Comparison of ENCODE assay signal across 16 cellular contexts in genomic region chr4:64670647-64671046, GRCh38.
DNase-seq lines count a peak whose midpoint lies in the region; ATAC-seq and TF ChIP-seq lines count a peak whose summit lies in the region.
"Had no signal": no experiment of that assay in that cellular context is flagged by ENCODE, and none has a peak within 500 bp of the region (broad histone marks: within the 10 kb centered on the region; RNA-seq: fewer than 3 reads in every experiment).

No MANE protein-coding gene starts in this region.

- H2AFZ ChIP-seq in DND-41 (ENCODE audit: low read depth, low read length) (no peak overlapping the region), neuronal stem cell (ENCODE audit: low read length) (no peak overlapping the region)

- H3K27me3 ChIP-seq in DND-41 (ENCODE audit: insufficient read depth, low read length, poor library complexity) = no peaks in the 10 kb centered on the region
- no peaks in the 10 kb centered on the region for H3K27me3 ChIP-seq in neuronal stem cell (ENCODE audit: control insufficient read depth in 3 of 3, insufficient read depth in 3 of 3, low read depth in 1 of 3, low read length in 3 of 3)
- H3K27me3 ChIP-seq: BLaER1 had no signal

- H2BK5ac ChIP-seq in neuronal stem cell (ENCODE audit: low read length) = no peak overlapping the region

- H4K91ac ChIP-seq in neuronal stem cell (ENCODE audit: low read depth, low read length, poor library complexity) = no peak overlapping the region

- H3K4me3 ChIP-seq in DND-41 (ENCODE audit: low read depth in 1 of 2, low read length in 2 of 2) = no peak overlapping the region
- H3K4me3 ChIP-seq in neuronal stem cell (ENCODE audit: low read length in 2 of 2) = no peak overlapping the region
- H3K4me3 ChIP-seq: BLaER1, GM12878, HAP-1 had no signal

- peaks cover 5% of the 10 kb centered on the region for H3K9me3 ChIP-seq in DND-41 (ENCODE audit: insufficient read depth, low read length, severe bottlenecking)
- H3K9me3 ChIP-seq in neuronal stem cell (replicated peaks in 1 of 2; ENCODE audit: control insufficient read depth in 2 of 2, insufficient read depth in 1 of 2, low read depth in 1 of 2, low read length in 2 of 2) = peaks cover 0 to 2% of the 10 kb centered on the region in 2 donors
- H3K9me3 ChIP-seq: BLaER1, HAP-1 had no signal

- H2BK12ac ChIP-seq in neuronal stem cell (ENCODE audit: low read length) = no peak overlapping the region

- H3K4me2 ChIP-seq in DND-41 (ENCODE audit: insufficient read depth, low read length) = no peak overlapping the region
- no peak overlapping the region for H3K4me2 ChIP-seq in neuronal stem cell (ENCODE audit: insufficient read depth, low read length, poor library complexity, severe bottlenecking)
- H3K4me2 ChIP-seq: BLaER1 had no signal

- no peak overlapping the region for H3K4ac ChIP-seq in neuronal stem cell (ENCODE audit: low read length)

- no peak overlapping the region for H3K9ac ChIP-seq in DND-41 (ENCODE audit: low read depth, low read length)
- peak overlapping the region; percentile 50 for H3K9ac ChIP-seq in neuronal stem cell (ENCODE audit: low read depth, low read length, poor library complexity)
- H3K9ac ChIP-seq: BLaER1 had no signal

- TF ChIP-seq CTCF in DND-41 (IDR thresholded peaks at IDR 0.05; ENCODE audit: borderline replicate concordance, extremely low read depth, low read length, poor library complexity, severe bottlenecking) = no peak

- H2BK15ac ChIP-seq in neuronal stem cell (ENCODE audit: low read length) = no peak overlapping the region

- H3K4me1 ChIP-seq in DND-41 (ENCODE audit: insufficient read depth, low read length) = no peaks in the 10 kb centered on the region
- no peaks in the 10 kb centered on the region for H3K4me1 ChIP-seq in neuronal stem cell (ENCODE audit: control insufficient read depth in 2 of 2, insufficient read depth in 1 of 2, low read depth in 1 of 2, low read length in 2 of 2)
- H3K4me1 ChIP-seq: BLaER1, HAP-1 had no signal

- DNase-seq in NCI-H1092 (lab: John Stamatoyannopoulos, UW) (peak; percentile 18), NCI-H1092 treated with DMSO at 0.1 percent for 48 hours (lab: John Stamatoyannopoulos, UW) (no peak), DND-41 (no peak), NCI-H69 (lab: John Stamatoyannopoulos, UW) (peak; percentile 6), neuronal stem cell (ENCODE audit: low spot score) (no peak), NCI-H2171 (lab: John Stamatoyannopoulos, UW) (no peak), RPMI8226 (no peak), NCI-H1436 treated with DMSO at 0.1 percent for 48 hours (lab: John Stamatoyannopoulos, UW) (no peak)
- DNase-seq: AML-193; CD8-positive, alpha-beta memory T cell; DMS 273 treated with DMSO at 0.1 percent for 48 hours; GOT3 had no signal

- H3K18ac ChIP-seq in neuronal stem cell (ENCODE audit: low read length) = no peak overlapping the region

- peak overlapping the region; percentile 1 for H3K14ac ChIP-seq in neuronal stem cell (ENCODE audit: low read length)

- no peak overlapping the region for H3K27ac ChIP-seq in DND-41 (ENCODE audit: low read length)
- no peak overlapping the region for H3K27ac ChIP-seq in neuronal stem cell (replicated peaks; ENCODE audit: low read length)
- H3K27ac ChIP-seq: 22Rv1, BLaER1 had no signal

- H2BK120ac ChIP-seq in neuronal stem cell (ENCODE audit: low read depth, low read length) = no peak overlapping the region

- H3K79me1 ChIP-seq in neuronal stem cell (ENCODE audit: low read depth, low read length) = no peaks in the 10 kb centered on the region

- WGBS in neuronal stem cell (ENCODE audit: extremely low coverage in 2 of 2, insufficient read length in 2 of 2, insufficient replicate concordance in 1 of 2), 2 donors = no CpG with 5 or more reads among the region's 6 CpGs

- H2AK5ac ChIP-seq in neuronal stem cell (ENCODE audit: low read depth, low read length) = no peak overlapping the region

- ATAC-seq in DND-41 (ENCODE audit: insufficient read depth, low read depth) = peak; percentile 35; the same call in 1 of the 3 replicates
- ATAC-seq: GM12878 had no signal

- H3K79me2 ChIP-seq in DND-41 (ENCODE audit: insufficient read depth, low read length) = no peaks in the 10 kb centered on the region

- H4K20me1 ChIP-seq in DND-41 (ENCODE audit: insufficient read depth, low read length) = no peaks in the 10 kb centered on the region
- H4K20me1 ChIP-seq: BLaER1 had no signal

- H3K23ac ChIP-seq in neuronal stem cell (ENCODE audit: low read depth, low read length, poor library complexity) = no peak overlapping the region

- H3K36me3 ChIP-seq in DND-41 (ENCODE audit: insufficient read depth, low read length) (no peaks in the 10 kb centered on the region), neuronal stem cell (replicated peaks in 1 of 2; ENCODE audit: control insufficient read depth in 2 of 2, insufficient read depth in 2 of 2, low read length in 2 of 2) (no peaks in the 10 kb centered on the region)
- H3K36me3 ChIP-seq: BLaER1, HAP-1 had no signal

- no peak overlapping the region for H4K8ac ChIP-seq in neuronal stem cell (ENCODE audit: low read depth, low read length)

Comparison
In these comparisons a context has a peak if more than half of its experiments do, and no peak if none do; other contexts are left out.
1. DNase-seq: peak in NCI-H1092 (single experiment) and NCI-H69 (single experiment); none in NCI-H1092 treated with DMSO at 0.1 percent for 48 hours (single experiment), DND-41 (single experiment), neuronal stem cell (single experiment), NCI-H2171 (single experiment), RPMI8226 (single experiment) and NCI-H1436 treated with DMSO at 0.1 percent for 48 hours (single experiment).